In genomic region chr12:50620975-50621360, GRCh38 we compare ENCODE assay signal across 2 cellular contexts.
TF ChIP-seq lines count a peak whose summit lies in the region.

No MANE protein-coding gene starts in this region.

TF ChIP-seq in GM23338, 12 proteins besides CTCF, POLR2A, EP300 and RAD21:
- no peak for TF ChIP-seq POLR2AphosphoS5 (IDR thresholded peaks at IDR 0.05; ENCODE audit: low read depth)

TF ChIP-seq in H1, 55 proteins besides CTCF, POLR2A, EP300 and RAD21:
- TF ChIP-seq SAP30 (IDR thresholded peaks at IDR 0.05; ENCODE audit: insufficient read depth, insufficient replicate concordance, low read length) (no peak), NRF1 (IDR thresholded peaks at IDR 0.05; ENCODE audit: low read depth, low read length) (no peak), TCF12 (IDR thresholded peaks at IDR 0.05; ENCODE audit: low read depth, low read length) (no peak), CREB1 (IDR thresholded peaks at IDR 0.05) (no peak), SIN3A (conservative IDR thresholded peaks at IDR 0.05 in 1 of 2, IDR thresholded peaks at IDR 0.05 in 1 of 2; ENCODE audit: low read depth in 1 of 2, low read length in 2 of 2) (no peak), FOSL1 (IDR thresholded peaks at IDR 0.05; ENCODE audit: insufficient read depth, low read depth, low read length) (no peak)
